15 cellular contexts compared by ENCODE assay signal in the genomic region with DNA sequence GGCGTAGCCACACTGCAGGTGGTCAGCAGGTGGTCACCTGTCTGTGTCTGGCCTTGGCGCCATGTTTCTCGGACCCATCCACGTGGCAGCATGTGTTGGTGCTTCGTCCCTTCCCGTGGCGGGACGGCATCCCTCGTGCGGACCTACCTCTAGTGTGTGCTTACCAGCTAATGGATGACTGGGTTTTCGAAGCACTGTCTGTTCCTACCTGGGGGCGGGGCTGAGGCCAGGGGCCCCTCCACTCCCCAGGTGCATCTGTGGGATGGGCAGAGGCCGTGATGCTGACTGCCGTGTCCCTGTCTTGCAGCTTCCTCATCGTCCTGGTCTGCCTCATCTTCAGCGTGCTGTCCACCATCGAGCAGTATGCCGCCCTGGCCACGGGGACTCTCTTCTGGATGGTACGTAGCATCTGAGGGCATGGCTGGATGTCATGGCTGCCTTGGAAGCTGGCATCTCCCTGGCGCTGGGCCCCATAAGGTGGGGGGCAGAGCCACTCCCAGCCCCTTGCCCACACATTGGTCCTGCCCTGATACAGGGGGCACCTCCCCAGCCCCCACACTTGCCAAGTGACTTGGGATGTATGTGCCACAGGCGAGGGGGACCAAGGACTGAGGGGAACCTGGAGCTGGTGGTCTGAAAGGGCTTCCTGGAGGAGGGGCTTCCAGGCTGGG.
A peak's percentile ranks its signal among the peaks of the same experiment; 100 is the strongest.
DNase-seq lines count a peak whose midpoint lies in the region; ATAC-seq and TF ChIP-seq lines count a peak whose summit lies in the region.
"Had no signal": no experiment of that assay in that cellular context is flagged by ENCODE, and none has a peak within 500 bp of the region (broad histone marks: within the 10 kb centered on the region; RNA-seq: fewer than 3 reads in every experiment).

No MANE protein-coding gene starts in this region.

- peaks cover 39% of the 10 kb centered on the region for H3K27me3 Mint-ChIP-seq in WTC11 (ENCODE audit: low read depth)

- peak; percentile 36 for DNase-seq in H7
- peak; percentile 7 for DNase-seq in WTC11 (ENCODE audit: low spot score)
- DNase-seq in left ventricle myocardium superior, result peak; percentile 27
- peak; percentile 8 to 42 for DNase-seq in psoas muscle
- no peak for DNase-seq in SKM-1 treated with dmso at 0.1 percent for 144 hours (lab: John Stamatoyannopoulos, UW; ENCODE audit: unreplicated experiment)
- no peak for DNase-seq in G401 (ENCODE audit: low spot score)
- DNase-seq in brain microvascular endothelial cell, result no peak
- DNase-seq: activated T-cell treated with anti-CD3 and anti-CD28 coated beads, Interleukin-2, amount 50 U/mL, for 4 hours; DND-41; occipital lobe had no signal

- ATAC-seq in WTC11 (no peak), left ventricle myocardium superior (no peak), psoas muscle (no peak), GM18907 (IDR thresholded peaks at IDR 0.05; ENCODE audit: unreplicated experiment) (no peak)
- ATAC-seq: SK-N-SH treated with all-trans-retinoic acid at 6 μM for 48 hours had no signal

- H3K27ac ChIP-seq in psoas muscle (no peak overlapping the region), brain microvascular endothelial cell (no peak overlapping the region)
- H3K27ac ChIP-seq: breast epithelium, GM23248 had no signal

- 91 to 94% (median 92%) methylated on average over 22 of the region's 22 CpGs for WGBS in psoas muscle, 3 donors

- intact Hi-C loops in left ventricle myocardium superior (cut with micrococcal nuclease) (no loop called here), psoas muscle (cut with DNase I) (loop anchor here in 1 of 2 donors (5.0 kb wide), 1 partner anchor 220 kb away; no protein-coding TSS in a partner anchor)

- H3K36me3 ChIP-seq in H7 (replicated peaks; ENCODE audit: control insufficient read depth, insufficient read depth, low read length) (no peaks in the 10 kb centered on the region), psoas muscle (ENCODE audit: insufficient read depth in 1 of 2, low read depth in 1 of 2) (no peaks in the 10 kb centered on the region), brain microvascular endothelial cell (replicated peaks) (no peaks in the 10 kb centered on the region)
- H3K36me3 ChIP-seq: breast epithelium had no signal

- no peaks in the 10 kb centered on the region for H3K9me3 Mint-ChIP-seq in WTC11
- H3K9me3 Mint-ChIP-seq: activated T-cell treated with anti-CD3 and anti-CD28 coated beads, Interleukin-2, amount 50 U/mL, for 4 hours had no signal

- peaks cover 2% of the 10 kb centered on the region for H3K4me1 ChIP-seq in psoas muscle
- H3K4me1 ChIP-seq: breast epithelium had no signal

- TF ChIP-seq CTCF in WTC11 (IDR thresholded peaks at IDR 0.05) (no peak), psoas muscle (IDR thresholded peaks at IDR 0.05) (no peak), brain microvascular endothelial cell (IDR thresholded peaks at IDR 0.05; ENCODE audit: low read depth, low read length, missing control alignments) (no peak)

- H3K27ac Mint-ChIP-seq in WTC11, result no peak overlapping the region

- no peaks in the 10 kb centered on the region for H3K36me3 Mint-ChIP-seq in WTC11

- H3K27me3 ChIP-seq in H7 (ENCODE audit: control insufficient read depth, insufficient read depth, low read length) (no peaks in the 10 kb centered on the region), psoas muscle (ENCODE audit: insufficient read depth in 3 of 3, low read length in 2 of 3) (peaks cover 0 to 18% (median 3%) of the 10 kb centered on the region in 3 donors), brain microvascular endothelial cell (replicated peaks) (no peaks in the 10 kb centered on the region)
- H3K27me3 ChIP-seq: breast epithelium had no signal

- POLR2A ChIA-PET in WTC11 (lab: Charles Lee), result no interaction called here

- no peaks in the 10 kb centered on the region for H3K9me3 ChIP-seq in psoas muscle
- H3K9me3 ChIP-seq: breast epithelium had no signal

- in situ Hi-C loops in G401 (cut with HindIII; ENCODE audit: low sequenced_read_pairs) (no loop called here), brain microvascular endothelial cell (cut with HindIII; ENCODE audit: low pct_ligation_motif_present, low sequenced_read_pairs) (no loop called here)

- H3K4me3 ChIP-seq in H7 (ENCODE audit: insufficient read depth, low read depth, low read length), result no peak overlapping the region
- no peak overlapping the region for H3K4me3 ChIP-seq in psoas muscle
- H3K4me3 ChIP-seq in brain microvascular endothelial cell (ENCODE audit: low read depth, low read length), result no peak overlapping the region
- H3K4me3 ChIP-seq: GM23248, lung had no signal

- H3K4me1 Mint-ChIP-seq in WTC11, result peaks cover under 1% of the 10 kb centered on the region; the same call in 1 of the 2 replicates

- CTCF ChIA-PET in WTC11 (lab: Charles Lee), result interaction anchor here (0.9 to 2.2 kb wide), 3 partner anchors 100 to 127 kb away, joined by 3 to 11 read pairs (median 4); a partner anchor contains a TSS

- no peak overlapping the region for H3K4me3 Mint-ChIP-seq in WTC11

TF ChIP-seq in WTC11, 78 proteins besides CTCF, POLR2A, EP300 and RAD21:
- TF ChIP-seq, protein P1, sequence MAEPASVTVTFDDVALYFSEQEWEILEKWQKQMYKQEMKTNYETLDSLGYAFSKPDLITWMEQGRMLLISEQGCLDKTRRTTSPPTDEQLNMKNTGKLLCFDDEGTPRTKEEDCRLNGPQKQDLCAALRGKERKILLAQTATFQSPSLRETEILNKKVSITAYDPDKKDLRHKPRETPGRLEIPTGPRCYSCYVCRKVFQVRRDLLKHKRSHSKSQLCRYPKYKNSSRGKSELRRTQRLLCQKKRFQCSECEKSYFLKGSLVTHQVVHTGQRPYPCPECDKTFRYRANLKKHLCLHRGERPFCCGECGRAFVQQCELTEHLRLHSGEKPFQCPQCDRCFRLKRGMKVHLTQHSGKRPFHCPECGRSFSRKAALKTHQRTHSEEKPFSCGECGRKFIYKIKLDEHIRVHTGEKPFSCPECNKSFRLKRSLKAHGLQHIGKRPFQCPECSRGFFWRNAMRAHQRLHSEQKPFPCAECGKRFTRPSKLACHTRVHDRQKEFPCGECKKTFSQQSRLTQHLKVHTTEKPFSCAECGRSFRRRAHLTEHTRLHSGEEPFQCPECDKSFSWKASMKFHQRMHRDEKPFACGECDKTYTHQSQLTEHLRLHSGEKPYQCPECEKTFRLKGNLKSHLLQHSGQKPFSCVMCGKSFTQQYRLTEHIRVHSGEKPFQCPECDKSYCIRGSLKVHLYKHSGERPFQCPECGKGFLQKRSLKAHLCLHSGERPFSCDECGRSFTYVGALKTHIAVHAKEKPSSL (CRISPR knock-in tag; conservative IDR thresholded peaks at IDR 0.05), result no peak
- no peak for TF ChIP-seq HMGA2 (CRISPR knock-in tag; IDR thresholded peaks at IDR 0.05)
- TF ChIP-seq, protein P2, sequence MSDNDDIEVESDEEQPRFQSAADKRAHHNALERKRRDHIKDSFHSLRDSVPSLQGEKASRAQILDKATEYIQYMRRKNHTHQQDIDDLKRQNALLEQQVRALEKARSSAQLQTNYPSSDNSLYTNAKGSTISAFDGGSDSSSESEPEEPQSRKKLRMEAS (CRISPR knock-in tag; IDR thresholded peaks at IDR 0.05), result no peak
- no peak for TF ChIP-seq ZNF263 (CRISPR knock-in tag; IDR thresholded peaks at IDR 0.05; ENCODE audit: low read depth)
- no peak for TF ChIP-seq ZBTB21 (CRISPR knock-in tag; IDR thresholded peaks at IDR 0.05; ENCODE audit: borderline replicate concordance)
- TF ChIP-seq, protein P3, sequence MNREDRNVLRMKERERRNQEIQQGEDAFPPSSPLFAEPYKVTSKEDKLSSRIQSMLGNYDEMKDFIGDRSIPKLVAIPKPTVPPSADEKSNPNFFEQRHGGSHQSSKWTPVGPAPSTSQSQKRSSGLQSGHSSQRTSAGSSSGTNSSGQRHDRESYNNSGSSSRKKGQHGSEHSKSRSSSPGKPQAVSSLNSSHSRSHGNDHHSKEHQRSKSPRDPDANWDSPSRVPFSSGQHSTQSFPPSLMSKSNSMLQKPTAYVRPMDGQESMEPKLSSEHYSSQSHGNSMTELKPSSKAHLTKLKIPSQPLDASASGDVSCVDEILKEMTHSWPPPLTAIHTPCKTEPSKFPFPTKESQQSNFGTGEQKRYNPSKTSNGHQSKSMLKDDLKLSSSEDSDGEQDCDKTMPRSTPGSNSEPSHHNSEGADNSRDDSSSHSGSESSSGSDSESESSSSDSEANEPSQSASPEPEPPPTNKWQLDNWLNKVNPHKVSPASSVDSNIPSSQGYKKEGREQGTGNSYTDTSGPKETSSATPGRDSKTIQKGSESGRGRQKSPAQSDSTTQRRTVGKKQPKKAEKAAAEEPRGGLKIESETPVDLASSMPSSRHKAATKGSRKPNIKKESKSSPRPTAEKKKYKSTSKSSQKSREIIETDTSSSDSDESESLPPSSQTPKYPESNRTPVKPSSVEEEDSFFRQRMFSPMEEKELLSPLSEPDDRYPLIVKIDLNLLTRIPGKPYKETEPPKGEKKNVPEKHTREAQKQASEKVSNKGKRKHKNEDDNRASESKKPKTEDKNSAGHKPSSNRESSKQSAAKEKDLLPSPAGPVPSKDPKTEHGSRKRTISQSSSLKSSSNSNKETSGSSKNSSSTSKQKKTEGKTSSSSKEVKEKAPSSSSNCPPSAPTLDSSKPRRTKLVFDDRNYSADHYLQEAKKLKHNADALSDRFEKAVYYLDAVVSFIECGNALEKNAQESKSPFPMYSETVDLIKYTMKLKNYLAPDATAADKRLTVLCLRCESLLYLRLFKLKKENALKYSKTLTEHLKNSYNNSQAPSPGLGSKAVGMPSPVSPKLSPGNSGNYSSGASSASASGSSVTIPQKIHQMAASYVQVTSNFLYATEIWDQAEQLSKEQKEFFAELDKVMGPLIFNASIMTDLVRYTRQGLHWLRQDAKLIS (CRISPR knock-in tag; IDR thresholded peaks at IDR 0.05; ENCODE audit: borderline replicate concordance), result no peak
TF ChIP-seq in WTC11: peak in this region for 0.

Comparison
In these comparisons a context has a peak if more than half of its experiments do, and no peak if none do; other contexts are left out.
1. DNase-seq: peak in H7 (single experiment), WTC11 (single experiment), left ventricle myocardium superior (single experiment) and psoas muscle (2 of 2); none in SKM-1 treated with dmso at 0.1 percent for 144 hours (single experiment), G401 (single experiment) and brain microvascular endothelial cell (single experiment).